Comparison of ENCODE assay signal across 28 cellular contexts in genomic region chr2:129354662-129355061, GRCh38.
A peak's percentile ranks its signal among the peaks of the same experiment; 100 is the strongest.
DNase-seq lines count a peak whose midpoint lies in the region; ATAC-seq, FAIRE-seq and TF ChIP-seq lines count a peak whose summit lies in the region.
"Had no signal": no experiment of that assay in that cellular context is flagged by ENCODE, and none has a peak within 500 bp of the region (broad histone marks: within the 10 kb centered on the region; RNA-seq: fewer than 3 reads in every experiment).

No MANE protein-coding gene starts in this region.

- H3K79me2 ChIP-seq in GM23338 (replicated peaks; ENCODE audit: insufficient read depth) (no peaks in the 10 kb centered on the region), neural progenitor cell (ENCODE audit: low read depth) (no peaks in the 10 kb centered on the region)

- H3K9me3 ChIP-seq in WERI-Rb-1 (ENCODE audit: severe bottlenecking) (no peaks in the 10 kb centered on the region), neural progenitor cell (ENCODE audit: low read depth) (no peaks in the 10 kb centered on the region)
- H3K9me3 ChIP-seq: A549, BE2C, BLaER1 had no signal

- H3K9me2 ChIP-seq in GM23338 (ENCODE audit: insufficient read depth): no peaks in the 10 kb centered on the region; the same call in none of the 2 replicates

- H3K36me3 Mint-ChIP-seq in GM23338 (ENCODE audit: low read depth) (no peaks in the 10 kb centered on the region), neural progenitor cell (no peaks in the 10 kb centered on the region)
- no peaks in the 10 kb centered on the region for H3K36me3 Mint-ChIP-seq in activated CD4-positive, alpha-beta memory T cell treated with anti-CD3 and anti-CD28 coated beads, Interleukin-2, amount 10 ng/mL, durations not matched to agents 7 days and 5 days (ENCODE audit: low read depth)
- H3K36me3 Mint-ChIP-seq: CD14-positive monocyte; CD4-positive, alpha-beta memory T cell; CD4-positive, CD25-positive, alpha-beta regulatory T cell; CD8-positive, alpha-beta memory T cell had no signal

- POLR2A ChIA-PET in activated CD4-positive, alpha-beta memory T cell treated with anti-CD3 and anti-CD28 coated beads, Interleukin-2, amount 10 ng/mL, durations not matched to agents 7 days and 5 days (lab: Charles Lee): no interaction called here

- H3K4me3 Mint-ChIP-seq in GM23338 (no peak overlapping the region), neural progenitor cell (no peak overlapping the region)
- no peak overlapping the region for H3K4me3 Mint-ChIP-seq in activated CD4-positive, alpha-beta memory T cell treated with anti-CD3 and anti-CD28 coated beads, Interleukin-2, amount 10 ng/mL, durations not matched to agents 7 days and 5 days
- H3K4me3 Mint-ChIP-seq: CD14-positive monocyte; CD4-positive, alpha-beta memory T cell; CD4-positive, CD25-positive, alpha-beta regulatory T cell; CD8-positive, alpha-beta memory T cell had no signal

- H2AFZ ChIP-seq in GM23338 (no peak overlapping the region), neural progenitor cell (replicated peaks) (no peak overlapping the region)

- DNase-seq in GM23338 (ENCODE audit: low spot score) (peak; percentile 13), WERI-Rb-1 (peak; percentile 63), bronchial epithelial cell (ENCODE audit: low read depth) (no peak), neural progenitor cell (ENCODE audit: low spot score) (peak; percentile 44), kidney tubule cell (ENCODE audit: low spot score) (no peak), hippocampal formation (lab: John Stamatoyannopoulos, UW) (no peak)
- no peak for DNase-seq in activated CD4-positive, alpha-beta memory T cell treated with anti-CD3 and anti-CD28 coated beads, Interleukin-2, amount 10 ng/mL, durations not matched to agents 7 days and 5 days
- DNase-seq: BE2C; C1 segment of cervical spinal cord; CD4-positive, alpha-beta memory T cell; CD4-positive, CD25-positive, alpha-beta regulatory T cell; CD8-positive, alpha-beta memory T cell; COR-L47; DMS 273 treated with DMSO at 0.1 percent for 48 hours; DMS153; DMS53; DMS79; DND-41; EL; GDM1 had no signal

- H3K27ac ChIP-seq in GM23338 (ENCODE audit: low read depth): no peak overlapping the region
- peak overlapping the region; percentile 68 for H3K27ac ChIP-seq in WERI-Rb-1
- H3K27ac ChIP-seq in neural progenitor cell: no peak overlapping the region
- H3K27ac ChIP-seq: 22Rv1, A549, BLaER1 had no signal

- peaks cover 3% of the 10 kb centered on the region; the same call in 2 of the 3 replicates for H3K9me3 Mint-ChIP-seq in GM23338
- no peaks in the 10 kb centered on the region for H3K9me3 Mint-ChIP-seq in neural progenitor cell
- peaks cover 2% of the 10 kb centered on the region for H3K9me3 Mint-ChIP-seq in activated CD4-positive, alpha-beta memory T cell treated with anti-CD3 and anti-CD28 coated beads, Interleukin-2, amount 10 ng/mL, durations not matched to agents 7 days and 5 days

- H3K27me3 ChIP-seq in GM23338 (ENCODE audit: insufficient read depth) (no peaks in the 10 kb centered on the region), WERI-Rb-1 (ENCODE audit: insufficient read depth, low read depth, severe bottlenecking) (no peaks in the 10 kb centered on the region), bronchial epithelial cell (ENCODE audit: control insufficient read depth, insufficient read depth, low read length) (no peaks in the 10 kb centered on the region), neural progenitor cell (no peaks in the 10 kb centered on the region)
- H3K27me3 ChIP-seq: BE2C, BLaER1 had no signal

- no peaks in the 10 kb centered on the region for H3F3A ChIP-seq in GM23338 (replicated peaks; ENCODE audit: low read depth)
- H3F3A ChIP-seq in neural progenitor cell (ENCODE audit: low read depth): peaks cover 7% of the 10 kb centered on the region

- H4K20me1 ChIP-seq in GM23338 (replicated peaks; ENCODE audit: insufficient read depth): no peaks in the 10 kb centered on the region
- no peaks in the 10 kb centered on the region for H4K20me1 ChIP-seq in neural progenitor cell (ENCODE audit: low read depth)
- H4K20me1 ChIP-seq: BLaER1 had no signal

- FAIRE-seq in bronchial epithelial cell (lab: Jason Lieb, UNC): peak; percentile 68
- FAIRE-seq: A549, GM12878, GM12892, GM18507, GM19239 had no signal

- no peak overlapping the region for H3K9ac ChIP-seq in neural progenitor cell
- H3K9ac ChIP-seq: BLaER1 had no signal

- TF ChIP-seq CTCF in GM23338 (conservative IDR thresholded peaks at IDR 0.05; ENCODE audit: low read depth in 2 of 2) (no peak), WERI-Rb-1 (IDR thresholded peaks at IDR 0.05; ENCODE audit: low read depth, low read length) (no peak), bronchial epithelial cell (IDR thresholded peaks at IDR 0.05; ENCODE audit: insufficient read depth, low read length, severe bottlenecking) (no peak), neural progenitor cell (IDR thresholded peaks at IDR 0.05) (no peak)

- H3K27ac Mint-ChIP-seq in GM23338: no peak overlapping the region
- H3K27ac Mint-ChIP-seq in neural progenitor cell: no peak overlapping the region
- no peak overlapping the region for H3K27ac Mint-ChIP-seq in activated CD4-positive, alpha-beta memory T cell treated with anti-CD3 and anti-CD28 coated beads, Interleukin-2, amount 10 ng/mL, durations not matched to agents 7 days and 5 days
- H3K27ac Mint-ChIP-seq: CD14-positive monocyte; CD4-positive, alpha-beta memory T cell; CD4-positive, CD25-positive, alpha-beta regulatory T cell; CD8-positive, alpha-beta memory T cell had no signal

- H3K4me3 ChIP-seq in GM23338: no peak overlapping the region
- H3K4me3 ChIP-seq in WERI-Rb-1 (ENCODE audit: low read depth, low read length): no peak overlapping the region
- H3K4me3 ChIP-seq in bronchial epithelial cell (ENCODE audit: low read depth, low read length): no peak overlapping the region
- H3K4me3 ChIP-seq in neural progenitor cell: no peak overlapping the region
- H3K4me3 ChIP-seq: A549, BLaER1, GM12878 had no signal

- CTCF ChIA-PET in activated CD4-positive, alpha-beta memory T cell treated with anti-CD3 and anti-CD28 coated beads, Interleukin-2, amount 10 ng/mL, durations not matched to agents 7 days and 5 days (lab: Charles Lee): no interaction called here

- peak; percentile 65 for ATAC-seq in GM23338
- ATAC-seq: A549, GM12878 had no signal

- H3K4me2 ChIP-seq in GM23338 (no peak overlapping the region), neural progenitor cell (no peak overlapping the region)
- H3K4me2 ChIP-seq: A549, BLaER1 had no signal

- H3K4me1 Mint-ChIP-seq in GM23338 (peaks cover 10% of the 10 kb centered on the region), neural progenitor cell (peaks cover 12% of the 10 kb centered on the region)
- H3K4me1 Mint-ChIP-seq in activated CD4-positive, alpha-beta memory T cell treated with anti-CD3 and anti-CD28 coated beads, Interleukin-2, amount 10 ng/mL, durations not matched to agents 7 days and 5 days: no peaks in the 10 kb centered on the region
- H3K4me1 Mint-ChIP-seq: CD14-positive monocyte; CD4-positive, alpha-beta memory T cell; CD4-positive, CD25-positive, alpha-beta regulatory T cell; CD8-positive, alpha-beta memory T cell had no signal

- H3K4me1 ChIP-seq in GM23338 (ENCODE audit: insufficient read depth): no peaks in the 10 kb centered on the region
- H3K4me1 ChIP-seq in neural progenitor cell: peaks cover 8% of the 10 kb centered on the region
- H3K4me1 ChIP-seq: A549, BE2C had no signal

- H3K27me3 Mint-ChIP-seq in GM23338 (ENCODE audit: insufficient read depth, low read depth, poor library complexity) (peaks cover 8% of the 10 kb centered on the region), neural progenitor cell (ENCODE audit: insufficient read depth, low read depth) (peaks cover 8% of the 10 kb centered on the region)
- no peaks in the 10 kb centered on the region for H3K27me3 Mint-ChIP-seq in activated CD4-positive, alpha-beta memory T cell treated with anti-CD3 and anti-CD28 coated beads, Interleukin-2, amount 10 ng/mL, durations not matched to agents 7 days and 5 days
- H3K27me3 Mint-ChIP-seq: CD4-positive, alpha-beta memory T cell; CD4-positive, CD25-positive, alpha-beta regulatory T cell had no signal

- H3K36me3 ChIP-seq in GM23338 (ENCODE audit: insufficient read depth) (no peaks in the 10 kb centered on the region), WERI-Rb-1 (no peaks in the 10 kb centered on the region), bronchial epithelial cell (ENCODE audit: control insufficient read depth, insufficient read depth, low read length) (no peaks in the 10 kb centered on the region), neural progenitor cell (no peaks in the 10 kb centered on the region)
- H3K36me3 ChIP-seq: BE2C, BLaER1 had no signal

TF ChIP-seq in GM23338, 12 proteins besides CTCF, POLR2A, EP300 and RAD21:
- TF ChIP-seq ZNF114 (CRISPR knock-in tag; IDR thresholded peaks at IDR 0.05) (no peak), EZH2phosphoT487 (IDR thresholded peaks at IDR 0.05; ENCODE audit: unreplicated experiment) (no peak)

Comparison
In these comparisons a context has a peak if more than half of its experiments do, and no peak if none do; other contexts are left out.
1. DNase-seq: peak in GM23338 (single experiment), WERI-Rb-1 (single experiment) and neural progenitor cell (single experiment); none in bronchial epithelial cell (single experiment), activated CD4-positive, alpha-beta memory T cell treated with anti-CD3 and anti-CD28 coated beads, Interleukin-2, amount 10 ng/mL, durations not matched to agents 7 days and 5 days (single experiment), kidney tubule cell (single experiment) and hippocampal formation (0 of 2).